In genomic region chr22:46542011-46542985, GRCh38 we compare ENCODE assay signal across 8 cellular contexts. TPM values are rescaled to one million over a fixed set of nuclear protein-coding genes. Genes with fewer than 3 reads are reported as not detected.
DNase-seq lines count a peak whose midpoint lies in the region; ATAC-seq and TF ChIP-seq lines count a peak whose summit lies in the region.

No MANE protein-coding gene starts in this region.

- no peak overlapping the region for H3K4me2 ChIP-seq in Karpas-422 (ENCODE audit: low read depth, low read length, poor library complexity, severe bottlenecking)
- H3K4me2 ChIP-seq in SU-DHL-6 (ENCODE audit: low read depth, low read length, poor library complexity, severe bottlenecking) = no peak overlapping the region

- intact Hi-C loops in heart left ventricle (cut with DNase I) = loop anchor here (1.0 to 10.0 kb wide), 9 partner anchors 175 to 547 kb away; no protein-coding TSS in a partner anchor
- intact Hi-C loops in sciatic nerve (cut with DNase I) = loop anchor here (5.0 kb wide), 1 partner anchor 185 kb away; no protein-coding TSS in a partner anchor

- H3K9me2 ChIP-seq in Karpas-422 (replicated peaks; ENCODE audit: insufficient read depth, low read length) (no peaks in the 10 kb centered on the region), SU-DHL-6 (replicated peaks; ENCODE audit: insufficient read depth, low read length) (no peaks in the 10 kb centered on the region)

- TF ChIP-seq CTCF in SU-DHL-6 (IDR thresholded peaks at IDR 0.05; ENCODE audit: insufficient read depth, low read length, poor library complexity, severe bottlenecking) (peak; percentile 92), heart left ventricle (IDR thresholded peaks at IDR 0.05) (peak; percentile 79 to 97 (median 90))

- H3K9ac ChIP-seq in Karpas-422 (ENCODE audit: low read length) (no peak overlapping the region), SU-DHL-6 (ENCODE audit: low read length) (no peak overlapping the region)

- H3K27me3 ChIP-seq in Karpas-422 (ENCODE audit: low read length) = no peaks in the 10 kb centered on the region
- no peaks in the 10 kb centered on the region for H3K27me3 ChIP-seq in SU-DHL-6 (ENCODE audit: low read length)
- H3K27me3 ChIP-seq in heart left ventricle = peaks cover 0 to 37% (median 11%) of the 10 kb centered on the region in 9 donors

- H3K36me3 Mint-ChIP-seq in activated naive CD4-positive, alpha-beta T cell treated with anti-CD3 and anti-CD28 coated beads, Interleukin-2, amount 50 U/mL, for 72 hours = no peaks in the 10 kb centered on the region

- no peaks in the 10 kb centered on the region for H3K79me2 ChIP-seq in Karpas-422 (ENCODE audit: low read length)
- H3K79me2 ChIP-seq in SU-DHL-6 (ENCODE audit: insufficient read depth, low read length) = no peaks in the 10 kb centered on the region

- no peaks in the 10 kb centered on the region for H3F3A ChIP-seq in SU-DHL-6 (ENCODE audit: insufficient read depth)

- peak; percentile 98 for ATAC-seq in activated naive CD4-positive, alpha-beta T cell treated with anti-CD3 and anti-CD28 coated beads, Interleukin-2, amount 50 U/mL, for 72 hours
- peak; percentile 60 to 80 (median 74) for ATAC-seq in heart left ventricle
- ATAC-seq in sciatic nerve = peak; percentile 93
- ATAC-seq in GM18861 (IDR thresholded peaks at IDR 0.05; ENCODE audit: unreplicated experiment) = no peak

- H3K36me3 ChIP-seq in Karpas-422 (ENCODE audit: insufficient read depth, low read length) = no peaks in the 10 kb centered on the region
- no peaks in the 10 kb centered on the region for H3K36me3 ChIP-seq in SU-DHL-6 (ENCODE audit: low read length)
- no peaks in the 10 kb centered on the region for H3K36me3 ChIP-seq in heart left ventricle

- H3K27ac ChIP-seq in Karpas-422 (ENCODE audit: low read length) (no peak overlapping the region), SU-DHL-6 (ENCODE audit: low read depth, low read length) (no peak overlapping the region), heart left ventricle (no peak overlapping the region)

- H2AFZ ChIP-seq in Karpas-422 (ENCODE audit: low read length) (no peak overlapping the region), SU-DHL-6 (ENCODE audit: low read depth, low read length, severe bottlenecking) (no peak overlapping the region)

- H3K27ac Mint-ChIP-seq in activated naive CD4-positive, alpha-beta T cell treated with anti-CD3 and anti-CD28 coated beads, Interleukin-2, amount 50 U/mL, for 72 hours = no peak overlapping the region

- TF ChIP-seq POLR2A in heart left ventricle (IDR thresholded peaks at IDR 0.05) = no peak

- peak; percentile 47 for DNase-seq in NCI-H510A treated with DMSO at 0.1 percent for 48 hours (lab: John Stamatoyannopoulos, UW)
- no peak for DNase-seq in NCI-H510A (lab: John Stamatoyannopoulos, UW)
- peak; percentile 89 for DNase-seq in Karpas-422
- DNase-seq in activated naive CD4-positive, alpha-beta T cell treated with anti-CD3 and anti-CD28 coated beads, Interleukin-2, amount 50 U/mL, for 72 hours (ENCODE audit: low spot score in 2 of 2) = peak; percentile 76 to 80
- DNase-seq in heart left ventricle = peak; percentile 63 to 89 (median 77)
- peak; percentile 81 for DNase-seq in sciatic nerve (ENCODE audit: low spot score)

- H4K20me1 ChIP-seq in Karpas-422 (ENCODE audit: insufficient read depth, low read depth, low read length) (no peaks in the 10 kb centered on the region), SU-DHL-6 (ENCODE audit: low read depth, low read length) (no peaks in the 10 kb centered on the region)

- H3K9me3 ChIP-seq in Karpas-422 (ENCODE audit: low read length) (no peaks in the 10 kb centered on the region), SU-DHL-6 (ENCODE audit: insufficient read depth, low read length) (no peaks in the 10 kb centered on the region), heart left ventricle (no peaks in the 10 kb centered on the region)

- 35 to 47% (median 39%) methylated on average over 17 to 27 of the region's 27 CpGs for WGBS in heart left ventricle, 4 donors

- H3K4me1 ChIP-seq in Karpas-422 (ENCODE audit: low read length) (no peaks in the 10 kb centered on the region), heart left ventricle (peaks cover 3 to 45% (median 26%) of the 10 kb centered on the region in 12 donors)

- no peak overlapping the region for H3K4me3 ChIP-seq in Karpas-422 (ENCODE audit: low read length)
- H3K4me3 ChIP-seq in SU-DHL-6 (ENCODE audit: insufficient read depth, low read length, poor library complexity, severe bottlenecking) = no peak overlapping the region
- H3K4me3 ChIP-seq in heart left ventricle = no peak overlapping the region

- H3K9me3 Mint-ChIP-seq in activated naive CD4-positive, alpha-beta T cell treated with anti-CD3 and anti-CD28 coated beads, Interleukin-2, amount 50 U/mL, for 72 hours = no peaks in the 10 kb centered on the region

RNA-seq across cellular contexts. Expression of gene CELSR1, which starts 4.9 kb away (rescaled TPM):
- 0.11 and 0.51 TPM in 2 replicates for total RNA-seq in Karpas-422 (2014; rRNA removed; shearing (Covaris generic); ENCODE audit: low replicate concordance)
- total RNA-seq in activated naive CD4-positive, alpha-beta T cell treated with anti-CD3 and anti-CD28 coated beads, Interleukin-2, amount 50 U/mL, for 72 hours = 1 to 10 TPM in 1 of 2 donors, under 1 TPM in 1; 0.54 to 1.1 TPM
- 10 to 100 TPM in 7 of 9 donors, 1 to 10 TPM in 2; 8.1 to 15.8 (median 12.6) TPM for total RNA-seq in heart left ventricle
- 1 to 10 TPM; 5.9 to 6.9 TPM for polyA plus RNA-seq in heart left ventricle
- 1.9 TPM for total RNA-seq in sciatic nerve
